ENCODE assay signal across 12 cellular contexts in genomic region chr11:46729110-46730027, GRCh38. TPM values are rescaled to one million over a fixed set of nuclear protein-coding genes. Genes with fewer than 3 reads are reported as not detected.
"Had no signal": no experiment of that assay in that cellular context is flagged by ENCODE, and none has a peak within 500 bp of the region (broad histone marks: within the 10 kb centered on the region; RNA-seq: fewer than 3 reads in every experiment).

No MANE protein-coding gene starts in this region.

- FAIRE-seq: pancreas, urothelium cell line had no signal

- ATAC-seq: activated CD8-positive, alpha-beta T cell treated with anti-CD3 and anti-CD28 coated beads for 36 hours; activated T-helper 17 cell treated with anti-CD3 and anti-CD28 coated beads, Interleukin-2, amount 50 U/mL, for 72 hours; gastrocnemius medialis; pancreas had no signal

- DNase-seq: activated CD4-positive, alpha-beta T cell treated with anti-CD3 and anti-CD28 coated beads for 4 hours; activated CD8-positive, alpha-beta T cell treated with anti-CD3 and anti-CD28 coated beads for 36 hours; amniotic stem cell; brain microvascular endothelial cell; esophagus squamous epithelium; gastrocnemius medialis had no signal

- H3K27ac ChIP-seq: brain microvascular endothelial cell, esophagus squamous epithelium, gastrocnemius medialis, pancreas had no signal

- H3K4me1 ChIP-seq: gastrocnemius medialis, pancreas had no signal

- H3K4me3 ChIP-seq: esophagus squamous epithelium, gastrocnemius medialis, pancreas had no signal

- H3K36me3 ChIP-seq: brain microvascular endothelial cell, esophagus squamous epithelium, gastrocnemius medialis, pancreas had no signal

- H3K27me3 ChIP-seq: brain microvascular endothelial cell, esophagus squamous epithelium, gastrocnemius medialis, pancreas had no signal

- H3K9me3 ChIP-seq: esophagus squamous epithelium, gastrocnemius medialis, pancreas had no signal

RNA-seq across cellular contexts. Expression of gene F2, which starts 10.4 kb away (rescaled TPM):
- total RNA-seq: activated CD8-positive, alpha-beta T cell treated with anti-CD3 and anti-CD28 coated beads for 36 hours; activated T-helper 17 cell treated with anti-CD3 and anti-CD28 coated beads, Interleukin-2, amount 50 U/mL, for 72 hours; kidney epithelial cell; myocyte; neural crest cell had no signal
